ENCODE assay signal across 21 cellular contexts in the genomic region with DNA sequence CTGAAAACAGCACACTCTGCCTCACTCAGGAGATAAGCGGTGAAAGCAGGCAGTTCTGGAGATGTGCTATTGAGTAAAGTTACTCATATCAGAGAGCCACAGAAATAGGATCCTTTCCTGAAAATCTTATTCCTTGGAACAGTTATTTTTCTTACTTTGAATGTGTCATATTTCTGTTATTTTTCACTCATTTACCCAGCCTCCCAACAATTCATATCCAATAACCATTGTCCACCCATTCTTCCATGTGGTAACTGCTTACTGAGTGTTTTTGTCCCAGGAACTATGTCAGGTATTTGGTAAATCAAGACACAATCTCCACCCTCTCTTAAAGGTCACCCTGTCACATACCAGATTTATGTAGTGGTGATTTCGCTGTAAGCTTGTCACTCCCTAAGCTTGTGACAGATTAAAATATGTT.
A peak's percentile ranks its signal among the peaks of the same experiment; 100 is the strongest.
DNase-seq lines count a peak whose midpoint lies in the region; ATAC-seq and TF ChIP-seq lines count a peak whose summit lies in the region.
"Had no signal": no experiment of that assay in that cellular context is flagged by ENCODE, and none has a peak within 500 bp of the region (broad histone marks: within the 10 kb centered on the region; RNA-seq: fewer than 3 reads in every experiment).

No MANE protein-coding gene starts in this region.

- H3K36me3 ChIP-seq in psoas muscle (ENCODE audit: insufficient read depth in 1 of 2, low read depth in 1 of 2) (peaks cover 4 to 15% of the 10 kb centered on the region in 2 donors), ascending aorta (peaks cover 0 to 17% of the 10 kb centered on the region in 2 donors)
- H3K36me3 ChIP-seq: colonic mucosa, uterus had no signal

- intact Hi-C loops in psoas muscle (cut with DNase I) (loop anchor here in 1 of 2 donors (5.0 kb wide), 2 partner anchors 38 to 42 kb away; no protein-coding TSS in a partner anchor), ascending aorta (cut with DNase I) (loop anchor here (5.0 kb wide), 2 partner anchors 88 to 178 kb away; no protein-coding TSS in a partner anchor)
- intact Hi-C loops in activated naive CD4-positive, alpha-beta T cell treated with anti-CD3 and anti-CD28 coated beads for 36 hours (cut with micrococcal nuclease), result no loop called here

- in situ Hi-C loops in Caki2 (cut with HindIII; ENCODE audit: low pct_unique_long_range_greater_than_20kb, low sequenced_read_pairs), result no loop called here

- H3K36me3 Mint-ChIP-seq in activated CD8-positive, alpha-beta T cell treated with anti-CD3 and anti-CD28 coated beads, Interleukin-2, amount 10 ng/mL, durations not matched to agents 7 days and 5 days (ENCODE audit: low read depth), result peaks cover 18% of the 10 kb centered on the region
- H3K36me3 Mint-ChIP-seq in activated naive CD4-positive, alpha-beta T cell treated with anti-CD3 and anti-CD28 coated beads for 36 hours (ENCODE audit: low read depth), result peaks cover 25% of the 10 kb centered on the region

- peak overlapping the region; percentile 92 for H3K27ac ChIP-seq in psoas muscle
- H3K27ac ChIP-seq in ascending aorta, result no peak overlapping the region
- H3K27ac ChIP-seq: colonic mucosa, foreskin keratinocyte, uterus had no signal

- 43 to 77% (median 45%) methylated on average over 2 of the region's 2 CpGs for WGBS in psoas muscle, 3 donors

- H3K4me1 Mint-ChIP-seq in activated CD8-positive, alpha-beta T cell treated with anti-CD3 and anti-CD28 coated beads, Interleukin-2, amount 10 ng/mL, durations not matched to agents 7 days and 5 days (ENCODE audit: low read depth), result peaks cover 7% of the 10 kb centered on the region
- peaks cover 14% of the 10 kb centered on the region for H3K4me1 Mint-ChIP-seq in activated naive CD4-positive, alpha-beta T cell treated with anti-CD3 and anti-CD28 coated beads for 36 hours (ENCODE audit: low read depth)

- H3K9me3 Mint-ChIP-seq in activated CD8-positive, alpha-beta T cell treated with anti-CD3 and anti-CD28 coated beads, Interleukin-2, amount 10 ng/mL, durations not matched to agents 7 days and 5 days (ENCODE audit: insufficient read depth), result no peaks in the 10 kb centered on the region
- H3K9me3 Mint-ChIP-seq in activated naive CD4-positive, alpha-beta T cell treated with anti-CD3 and anti-CD28 coated beads for 36 hours, result no peaks in the 10 kb centered on the region

- no peaks in the 10 kb centered on the region for H3K27me3 Mint-ChIP-seq in activated CD8-positive, alpha-beta T cell treated with anti-CD3 and anti-CD28 coated beads, Interleukin-2, amount 10 ng/mL, durations not matched to agents 7 days and 5 days (ENCODE audit: low read depth)
- no peaks in the 10 kb centered on the region for H3K27me3 Mint-ChIP-seq in activated naive CD4-positive, alpha-beta T cell treated with anti-CD3 and anti-CD28 coated beads for 36 hours (ENCODE audit: low read depth)

- H3K4me3 ChIP-seq in fibroblast of the aortic adventitia (ENCODE audit: low read depth, low read length) (no peak overlapping the region), psoas muscle (no peak overlapping the region), ascending aorta (no peak overlapping the region)
- H3K4me3 ChIP-seq: colonic mucosa, HAP-1, uterus had no signal

- TF ChIP-seq CTCF in fibroblast of the aortic adventitia (IDR thresholded peaks at IDR 0.05; ENCODE audit: insufficient read depth, low read length) (no peak), psoas muscle (IDR thresholded peaks at IDR 0.05) (no peak), ascending aorta (IDR thresholded peaks at IDR 0.05) (no peak)

- peak; percentile 44 for DNase-seq in Caki2 (ENCODE audit: low read depth)
- DNase-seq in LHCN-M2 (ENCODE audit: low read depth), result peak; percentile 66
- peak; percentile 48 for DNase-seq in fibroblast of the aortic adventitia (ENCODE audit: low read depth)
- no peak for DNase-seq in psoas muscle
- DNase-seq in activated CD8-positive, alpha-beta T cell treated with anti-CD3 and anti-CD28 coated beads, Interleukin-2, amount 10 ng/mL, durations not matched to agents 7 days and 5 days, result no peak
- no peak for DNase-seq in activated naive CD4-positive, alpha-beta T cell treated with anti-CD3 and anti-CD28 coated beads for 36 hours
- no peak for DNase-seq in ascending aorta (ENCODE audit: low spot score in 2 of 2)
- DNase-seq: activated CD4-positive, alpha-beta T cell treated with anti-CD3 and anti-CD28 coated beads for 1 hour; activated effector memory CD4-positive, alpha-beta T cell treated with Interleukin-2 at 50 U/mL for 16 hours; aorta; colonic mucosa; foreskin keratinocyte; NCI-H1436; NCI-H2171 treated with DMSO at 0.1 percent for 48 hours; occipital lobe; stimulated activated CD4-positive, alpha-beta T cell treated with anti-CD3 and anti-CD28 coated beads, Interleukin-2, amount 100 ng/mL, for 48 hours; T1000; uterus had no signal

- no peak overlapping the region for H3K27ac Mint-ChIP-seq in activated CD8-positive, alpha-beta T cell treated with anti-CD3 and anti-CD28 coated beads, Interleukin-2, amount 10 ng/mL, durations not matched to agents 7 days and 5 days
- H3K27ac Mint-ChIP-seq in activated naive CD4-positive, alpha-beta T cell treated with anti-CD3 and anti-CD28 coated beads for 36 hours, result no peak overlapping the region

- H3K4me1 ChIP-seq in psoas muscle (peaks cover 21% of the 10 kb centered on the region), ascending aorta (peaks cover 3 to 16% of the 10 kb centered on the region in 2 donors)
- H3K4me1 ChIP-seq: colonic mucosa, uterus had no signal

- H3K27me3 ChIP-seq in psoas muscle (ENCODE audit: insufficient read depth in 3 of 3, low read length in 2 of 3) (no peaks in the 10 kb centered on the region), ascending aorta (no peaks in the 10 kb centered on the region)
- H3K27me3 ChIP-seq: colonic mucosa, foreskin keratinocyte, uterus had no signal

- ATAC-seq in psoas muscle (peak in 3 of 4 donors; percentile 14 to 26 (median 25)), HG03354 (IDR thresholded peaks at IDR 0.05; ENCODE audit: poor library complexity, severe bottlenecking, unreplicated experiment) (no peak)
- no peak for ATAC-seq in activated CD8-positive, alpha-beta T cell treated with anti-CD3 and anti-CD28 coated beads, Interleukin-2, amount 10 ng/mL, durations not matched to agents 7 days and 5 days
- ATAC-seq: foreskin keratinocyte, left lobe of liver had no signal

- CTCF ChIA-PET in activated CD8-positive, alpha-beta T cell treated with anti-CD3 and anti-CD28 coated beads, Interleukin-2, amount 10 ng/mL, durations not matched to agents 7 days and 5 days (lab: Charles Lee), result no interaction called here
- CTCF ChIA-PET in activated naive CD4-positive, alpha-beta T cell treated with anti-CD3 and anti-CD28 coated beads for 36 hours (lab: Charles Lee), result no interaction called here

- no peak overlapping the region for H3K4me3 Mint-ChIP-seq in activated CD8-positive, alpha-beta T cell treated with anti-CD3 and anti-CD28 coated beads, Interleukin-2, amount 10 ng/mL, durations not matched to agents 7 days and 5 days
- no peak overlapping the region for H3K4me3 Mint-ChIP-seq in activated naive CD4-positive, alpha-beta T cell treated with anti-CD3 and anti-CD28 coated beads for 36 hours

- POLR2A ChIA-PET in activated CD8-positive, alpha-beta T cell treated with anti-CD3 and anti-CD28 coated beads, Interleukin-2, amount 10 ng/mL, durations not matched to agents 7 days and 5 days (lab: Charles Lee), result no interaction called here

- H3K9me3 ChIP-seq in psoas muscle (no peaks in the 10 kb centered on the region), ascending aorta (no peaks in the 10 kb centered on the region)
- H3K9me3 ChIP-seq: colonic mucosa, HAP-1, uterus had no signal

Comparison
In these comparisons a context has a peak if more than half of its experiments do, and no peak if none do; other contexts are left out.
1. DNase-seq: peak in Caki2 (single experiment), LHCN-M2 (single experiment) and fibroblast of the aortic adventitia (single experiment); none in psoas muscle (0 of 2), activated CD8-positive, alpha-beta T cell treated with anti-CD3 and anti-CD28 coated beads, Interleukin-2, amount 10 ng/mL, durations not matched to agents 7 days and 5 days (single experiment), activated naive CD4-positive, alpha-beta T cell treated with anti-CD3 and anti-CD28 coated beads for 36 hours (single experiment) and ascending aorta (0 of 2).
2. ATAC-seq: peak in psoas muscle (3 of 4); none in HG03354 (single experiment) and activated CD8-positive, alpha-beta T cell treated with anti-CD3 and anti-CD28 coated beads, Interleukin-2, amount 10 ng/mL, durations not matched to agents 7 days and 5 days (single experiment).